ENCODE assay signal across 14 cellular contexts in genomic region chr20:23257106-23257761, GRCh38.
DNase-seq lines count a peak whose midpoint lies in the region; ATAC-seq, FAIRE-seq and TF ChIP-seq lines count a peak whose summit lies in the region.
"Had no signal": no experiment of that assay in that cellular context is flagged by ENCODE, and none has a peak within 500 bp of the region (broad histone marks: within the 10 kb centered on the region; RNA-seq: fewer than 3 reads in every experiment).

No MANE protein-coding gene starts in this region.

- peak overlapping the region; percentile 57 for H3K4me2 ChIP-seq in Loucy (ENCODE audit: low read depth, low read length, poor library complexity, severe bottlenecking)
- no peak overlapping the region for H3K4me2 ChIP-seq in HepG2 (ENCODE audit: low read depth, low read length)

- peak overlapping the region; percentile 82 for H3K27ac Mint-ChIP-seq in chondrocyte (ENCODE audit: unreplicated experiment)
- H3K27ac Mint-ChIP-seq in activated T-helper 2 cell treated with anti-CD3 and anti-CD28 coated beads, Interferon-gamma antibody, Interleukin-2, Interleukin-4, amounts not matched to agents 10 μg/mL and 5 μg/mL and 100 μg/mL, durations not matched to agents 14 hours and 24 hours and 36 hours, result no peak overlapping the region
- H3K27ac Mint-ChIP-seq: activated B cell treated with CpG ODN at 0.5 μM for 24 hours; stimulated activated naive B cell treated with anti-CD40 and anti-IgM and Interleukin-4, amounts not matched to agents 10 μg/mL and 1 μg/mL and 100 μg/mL, for 72 hours had no signal

- peaks cover 22% of the 10 kb centered on the region for H3K4me1 ChIP-seq in Loucy (ENCODE audit: insufficient read depth, low read length, poor library complexity, severe bottlenecking)
- H3K4me1 ChIP-seq in HepG2 (ENCODE audit: insufficient read depth, low read length), result no peaks in the 10 kb centered on the region
- H3K4me1 ChIP-seq in suprapubic skin, result peaks cover 28% of the 10 kb centered on the region

- ATAC-seq in HepG2 (no peak), HG02610 (IDR thresholded peaks at IDR 0.05; ENCODE audit: unreplicated experiment) (no peak)
- ATAC-seq: stimulated activated naive B cell treated with anti-CD40 and anti-IgM and Interleukin-4, amounts not matched to agents 10 μg/mL and 1 μg/mL and 100 μg/mL, for 72 hours had no signal

- no peak for DNase-seq in chondrocyte (ENCODE audit: low spot score)
- no peak for DNase-seq in HepG2 (ENCODE audit: low spot score)
- DNase-seq in suprapubic skin (ENCODE audit: low spot score in 2 of 2), result peak in 1 of 2 donors; percentile 74
- DNase-seq in activated T-helper 2 cell treated with anti-CD3 and anti-CD28 coated beads, Interferon-gamma antibody, Interleukin-2, Interleukin-4, amounts not matched to agents 10 μg/mL and 5 μg/mL and 100 μg/mL, durations not matched to agents 14 hours and 24 hours and 36 hours (ENCODE audit: low spot score), result no peak
- no peak for DNase-seq in NOMO-1 treated with dmso at 0.1 percent for 144 hours (lab: John Stamatoyannopoulos, UW; ENCODE audit: unreplicated experiment)
- DNase-seq: activated B cell treated with CpG ODN at 0.5 μM for 24 hours; activated T-cell treated with anti-CD3 and anti-CD28 coated beads, Interleukin-2, amount 50 U/mL, for 1 hour; aorta; Kasumi-1; stimulated activated naive B cell treated with anti-CD40 and anti-IgM and Interleukin-4, amounts not matched to agents 10 μg/mL and 1 μg/mL and 100 μg/mL, for 72 hours had no signal

- TF ChIP-seq RAD21 in HepG2 (CRISPR knock-in tag; IDR thresholded peaks at IDR 0.05), result no peak

- no peak overlapping the region for H3K9ac ChIP-seq in Loucy (ENCODE audit: low read depth, low read length, poor library complexity, severe bottlenecking)
- no peak overlapping the region for H3K9ac ChIP-seq in HepG2 (ENCODE audit: insufficient read depth, low read depth, low read length)

- no peaks in the 10 kb centered on the region for H3K9me3 ChIP-seq in Loucy (ENCODE audit: insufficient read depth, low read depth, low read length)
- no peaks in the 10 kb centered on the region for H3K9me3 ChIP-seq in HepG2 (ENCODE audit: low read length)
- no peaks in the 10 kb centered on the region for H3K9me3 ChIP-seq in suprapubic skin

- no peak overlapping the region for H2AFZ ChIP-seq in Loucy (ENCODE audit: low read length)
- H2AFZ ChIP-seq in HepG2 (ENCODE audit: low read length), result no peak overlapping the region

- no peak for TF ChIP-seq CTCF in Loucy (conservative IDR thresholded peaks at IDR 0.05; ENCODE audit: low read length)
- TF ChIP-seq CTCF in chondrocyte (IDR thresholded peaks at IDR 0.05), result no peak
- TF ChIP-seq CTCF in HepG2 (CRISPR knock-in tag; IDR thresholded peaks at IDR 0.05), result no peak
- no peak for TF ChIP-seq CTCF in suprapubic skin (IDR thresholded peaks at IDR 0.05)

- H3K36me3 ChIP-seq in Loucy (ENCODE audit: insufficient read depth, low read length), result no peaks in the 10 kb centered on the region
- H3K36me3 ChIP-seq in HepG2 (replicated peaks in 1 of 2; ENCODE audit: control insufficient read depth in 1 of 2, insufficient read depth in 2 of 2, low read length in 2 of 2), result no peaks in the 10 kb centered on the region
- H3K36me3 ChIP-seq in suprapubic skin, result no peaks in the 10 kb centered on the region

- POLR2A ChIA-PET in HepG2 (lab: Yijun Ruan, JAX), result no interaction called here

- no peak overlapping the region for H3K4me3 Mint-ChIP-seq in chondrocyte (ENCODE audit: unreplicated experiment)
- no peak overlapping the region for H3K4me3 Mint-ChIP-seq in activated T-helper 2 cell treated with anti-CD3 and anti-CD28 coated beads, Interferon-gamma antibody, Interleukin-2, Interleukin-4, amounts not matched to agents 10 μg/mL and 5 μg/mL and 100 μg/mL, durations not matched to agents 14 hours and 24 hours and 36 hours (ENCODE audit: low read depth)
- H3K4me3 Mint-ChIP-seq: activated B cell treated with CpG ODN at 0.5 μM for 24 hours; nephron; stimulated activated naive B cell treated with anti-CD40 and anti-IgM and Interleukin-4, amounts not matched to agents 10 μg/mL and 1 μg/mL and 100 μg/mL, for 72 hours had no signal

- BruUV-seq in HepG2 (replicated peaks; lab: Mats Ljungman, UMichigan), result no TSS peak

- H4K20me1 ChIP-seq in Loucy (ENCODE audit: insufficient read depth, low read length, poor library complexity, severe bottlenecking) (no peaks in the 10 kb centered on the region), HepG2 (ENCODE audit: insufficient read depth, low read length) (no peaks in the 10 kb centered on the region)

- FAIRE-seq in HepG2 (lab: Jason Lieb, UNC), result no peak
- FAIRE-seq: GM12891 had no signal

- 47% methylated on average over 12 of the region's 12 CpGs for WGBS in HepG2 (ENCODE audit: low lambda C conversion rate)
- 43% methylated on average over 8 of the region's 12 CpGs for WGBS in suprapubic skin

- intact Hi-C loops in HepG2 (cut with micrococcal nuclease; ENCODE audit: unreplicated experiment), result loop anchor here (5.0 kb wide), 1 partner anchor 65 kb away; no protein-coding TSS in a partner anchor
- intact Hi-C loops in activated T-helper 2 cell treated with anti-CD3 and anti-CD28 coated beads, Interferon-gamma antibody, Interleukin-2, Interleukin-4, amounts not matched to agents 10 μg/mL and 5 μg/mL and 100 μg/mL, durations not matched to agents 14 hours and 24 hours and 36 hours (cut with micrococcal nuclease), result no loop called here

- peaks cover 28% of the 10 kb centered on the region for H3K4me1 Mint-ChIP-seq in chondrocyte (ENCODE audit: low read depth)
- no peaks in the 10 kb centered on the region for H3K4me1 Mint-ChIP-seq in activated T-helper 2 cell treated with anti-CD3 and anti-CD28 coated beads, Interferon-gamma antibody, Interleukin-2, Interleukin-4, amounts not matched to agents 10 μg/mL and 5 μg/mL and 100 μg/mL, durations not matched to agents 14 hours and 24 hours and 36 hours (ENCODE audit: low read depth)
- H3K4me1 Mint-ChIP-seq: activated B cell treated with CpG ODN at 0.5 μM for 24 hours; stimulated activated naive B cell treated with anti-CD40 and anti-IgM and Interleukin-4, amounts not matched to agents 10 μg/mL and 1 μg/mL and 100 μg/mL, for 72 hours had no signal

- TF ChIP-seq EP300 in HepG2 (IDR thresholded peaks at IDR 0.05; ENCODE audit: low read depth in 2 of 2, low read length in 2 of 2) (no peak), HepG2 (CRISPR knock-in tag; IDR thresholded peaks at IDR 0.05; ENCODE audit: borderline replicate concordance) (no peak), suprapubic skin (IDR thresholded peaks at IDR 0.05) (no peak)

- CTCF ChIA-PET in HepG2 (lab: Yijun Ruan, JAX; ENCODE audit: low intra/inter-chr PET ratio, low total read pairs), result no interaction called here

- H3K27me3 ChIP-seq in Loucy (ENCODE audit: insufficient read depth, low read length, poor library complexity, severe bottlenecking) (no peaks in the 10 kb centered on the region), HepG2 (ENCODE audit: control insufficient read depth in 1 of 2, insufficient read depth in 2 of 2, low read length in 2 of 2) (peaks cover 3 to 5% of the 10 kb centered on the region in 2 experiments; a peak in 4 of 5 replicates), suprapubic skin (peaks cover 3% of the 10 kb centered on the region)

- no peak overlapping the region for H3K27ac ChIP-seq in HepG2 (ENCODE audit: extremely low read length, insufficient read depth, low read length)
- peak overlapping the region; percentile 31 for H3K27ac ChIP-seq in suprapubic skin

- H3K9me3 Mint-ChIP-seq in chondrocyte (ENCODE audit: low read depth), result no peaks in the 10 kb centered on the region
- no peaks in the 10 kb centered on the region for H3K9me3 Mint-ChIP-seq in activated T-helper 2 cell treated with anti-CD3 and anti-CD28 coated beads, Interferon-gamma antibody, Interleukin-2, Interleukin-4, amounts not matched to agents 10 μg/mL and 5 μg/mL and 100 μg/mL, durations not matched to agents 14 hours and 24 hours and 36 hours
- H3K9me3 Mint-ChIP-seq: activated B cell treated with CpG ODN at 0.5 μM for 24 hours; nephron; stimulated activated naive B cell treated with anti-CD40 and anti-IgM and Interleukin-4, amounts not matched to agents 10 μg/mL and 1 μg/mL and 100 μg/mL, for 72 hours had no signal

- no peak for TF ChIP-seq POLR2A in HepG2 (IDR thresholded peaks at IDR 0.05; ENCODE audit: insufficient read depth in 1 of 2, low read depth in 2 of 2, low read length in 2 of 2)
- no peak for TF ChIP-seq POLR2A in suprapubic skin (IDR thresholded peaks at IDR 0.05)

- in situ Hi-C loops in HepG2 (cut with HindIII; ENCODE audit: extremely low pct_ligation_motif_present, low pct_unique_long_range_greater_than_20kb), result no loop called here

- H3K79me2 ChIP-seq in Loucy (ENCODE audit: insufficient read depth, low read length), result no peaks in the 10 kb centered on the region
- no peaks in the 10 kb centered on the region for H3K79me2 ChIP-seq in HepG2 (ENCODE audit: insufficient read depth, low read length)

- H3K27me3 Mint-ChIP-seq in chondrocyte (ENCODE audit: low read depth), result no peaks in the 10 kb centered on the region
- H3K27me3 Mint-ChIP-seq in activated T-helper 2 cell treated with anti-CD3 and anti-CD28 coated beads, Interferon-gamma antibody, Interleukin-2, Interleukin-4, amounts not matched to agents 10 μg/mL and 5 μg/mL and 100 μg/mL, durations not matched to agents 14 hours and 24 hours and 36 hours (ENCODE audit: low read depth), result peaks cover 3% of the 10 kb centered on the region
- H3K27me3 Mint-ChIP-seq: activated B cell treated with CpG ODN at 0.5 μM for 24 hours had no signal

- H3K4me3 ChIP-seq in Loucy (ENCODE audit: low read length, poor library complexity, severe bottlenecking), result no peak overlapping the region
- H3K4me3 ChIP-seq in HepG2 (replicated peaks in 1 of 3; ENCODE audit: insufficient read depth in 1 of 3, low read depth in 2 of 3, low read length in 3 of 3), result no peak overlapping the region
- no peak overlapping the region for H3K4me3 ChIP-seq in suprapubic skin

- H3K36me3 Mint-ChIP-seq in chondrocyte (ENCODE audit: low read depth), result peaks cover 1% of the 10 kb centered on the region
- H3K36me3 Mint-ChIP-seq in activated T-helper 2 cell treated with anti-CD3 and anti-CD28 coated beads, Interferon-gamma antibody, Interleukin-2, Interleukin-4, amounts not matched to agents 10 μg/mL and 5 μg/mL and 100 μg/mL, durations not matched to agents 14 hours and 24 hours and 36 hours (ENCODE audit: low read depth), result no peaks in the 10 kb centered on the region
- H3K36me3 Mint-ChIP-seq: stimulated activated naive B cell treated with anti-CD40 and anti-IgM and Interleukin-4, amounts not matched to agents 10 μg/mL and 1 μg/mL and 100 μg/mL, for 72 hours had no signal

- no peaks in the 10 kb centered on the region for H3F3A ChIP-seq in Loucy (ENCODE audit: low read depth)

- no peaks in the 10 kb centered on the region for H3K9me2 ChIP-seq in Loucy (replicated peaks; ENCODE audit: low read depth, low read length)

TF ChIP-seq in HepG2, 621 proteins besides CTCF, POLR2A, EP300 and RAD21:
- peak; percentile 93 for TF ChIP-seq MAFF (IDR thresholded peaks at IDR 0.05; ENCODE audit: low read depth, low read length)
- peak; percentile 94 to 96 for TF ChIP-seq MAFK (conservative IDR thresholded peaks at IDR 0.05 in 1 of 2, IDR thresholded peaks at IDR 0.05 in 1 of 2; ENCODE audit: low read length in 2 of 2)
- no peak for TF ChIP-seq ZNF607 (CRISPR knock-in tag; IDR thresholded peaks at IDR 0.05; ENCODE audit: borderline replicate concordance)
- TF ChIP-seq ZNF382 (CRISPR knock-in tag; IDR thresholded peaks at IDR 0.05; ENCODE audit: borderline replicate concordance), result no peak
